9 cellular contexts compared by ENCODE assay signal in the genomic region with DNA sequence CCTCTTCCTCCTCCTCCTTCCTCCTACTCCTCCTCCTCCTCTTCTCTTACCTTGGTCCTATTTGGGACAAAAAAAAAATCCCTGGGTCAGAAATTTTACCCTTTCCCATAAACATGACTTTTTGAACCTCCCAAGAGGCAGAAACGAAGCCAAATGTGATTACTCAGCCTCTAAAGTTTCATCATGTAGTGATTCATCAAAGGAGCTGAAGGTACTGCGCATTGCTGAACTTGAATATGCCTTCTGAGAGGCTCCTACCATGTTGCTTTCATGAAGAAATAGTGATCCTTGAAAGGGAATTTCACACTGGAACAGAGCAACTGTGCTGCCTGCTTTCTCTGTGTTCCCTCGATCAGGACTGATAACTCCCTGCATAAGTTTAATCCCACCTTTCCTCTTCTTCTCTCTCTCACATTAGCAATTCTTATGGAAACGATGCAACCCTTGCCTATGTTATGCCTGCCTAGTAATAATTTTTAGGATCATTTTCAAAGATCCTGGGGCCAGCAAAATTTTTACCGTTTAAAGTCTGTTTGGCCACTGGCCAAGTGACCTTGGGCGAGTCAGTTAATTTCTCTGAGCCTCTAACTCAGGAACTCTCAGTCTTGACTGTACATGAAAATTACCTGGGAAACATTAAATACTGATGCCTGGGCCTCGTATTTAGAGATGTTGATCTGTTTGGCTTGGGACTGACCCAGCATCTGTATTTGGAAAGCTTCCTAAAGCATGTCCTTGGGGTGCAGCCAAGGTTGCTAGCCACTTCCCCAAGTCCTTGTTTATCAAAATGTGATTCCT.
A peak's percentile ranks its signal among the peaks of the same experiment; 100 is the strongest.
DNase-seq lines count a peak whose midpoint lies in the region; ATAC-seq and TF ChIP-seq lines count a peak whose summit lies in the region.
"Had no signal": no experiment of that assay in that cellular context is flagged by ENCODE, and none has a peak within 500 bp of the region (broad histone marks: within the 10 kb centered on the region; RNA-seq: fewer than 3 reads in every experiment).

No MANE protein-coding gene starts in this region.

- H3K9me3 Mint-ChIP-seq in CD14-positive monocyte, result peaks cover 0 to 1% (median 0%) of the 10 kb centered on the region in 7 donors

- no peak overlapping the region for H2AFZ ChIP-seq in OCI-LY7 (ENCODE audit: low read length)

- intact Hi-C loops in OCI-LY7 (cut with micrococcal nuclease; ENCODE audit: unreplicated experiment), result no loop called here
- intact Hi-C loops in CD14-positive monocyte (cut with micrococcal nuclease), result no loop called here

- TF ChIP-seq CTCF in AG09309 (IDR thresholded peaks at IDR 0.05; ENCODE audit: control insufficient read depth, insufficient read depth, low read depth, low read length, missing control alignments) (no peak), LNCaP clone FGC (IDR thresholded peaks at IDR 0.05; ENCODE audit: control insufficient read depth, extremely low read depth, insufficient read depth) (no peak), choroid plexus epithelial cell (conservative IDR thresholded peaks at IDR 0.05; ENCODE audit: low read depth, low read length) (no peak), OCI-LY7 (conservative IDR thresholded peaks at IDR 0.05; ENCODE audit: low read length) (no peak), CD14-positive monocyte (IDR thresholded peaks at IDR 0.05) (no peak)

- H3K9me3 ChIP-seq in OCI-LY7 (ENCODE audit: low read length), result no peaks in the 10 kb centered on the region

- no peak for ATAC-seq in GM19035 (IDR thresholded peaks at IDR 0.05; ENCODE audit: unreplicated experiment)

- no peak overlapping the region for H3K27ac Mint-ChIP-seq in CD14-positive monocyte

- H4K20me1 ChIP-seq in OCI-LY7 (ENCODE audit: insufficient read depth, low read length), result no peaks in the 10 kb centered on the region

- no TSS peak for BruUV-seq in OCI-LY7 (replicated peaks; lab: Mats Ljungman, UMichigan)

- H3K4me3 ChIP-seq in AG09309 (ENCODE audit: control insufficient read depth, low read depth, low read length) (no peak overlapping the region), LNCaP clone FGC (ENCODE audit: low read depth, low read length) (no peak overlapping the region), choroid plexus epithelial cell (ENCODE audit: low read depth, low read length) (no peak overlapping the region), OCI-LY7 (ENCODE audit: low read depth, low read length, poor library complexity, severe bottlenecking) (no peak overlapping the region)

- H3K4me2 ChIP-seq in OCI-LY7 (ENCODE audit: low read length), result no peak overlapping the region

- H3K36me3 Mint-ChIP-seq in CD14-positive monocyte, result no peaks in the 10 kb centered on the region

- CTCF ChIA-PET in OCI-LY7 (lab: Charles Lee; ENCODE audit: unreplicated experiment), result no interaction called here

- H3K4me1 Mint-ChIP-seq in CD14-positive monocyte, result peaks cover 2% of the 10 kb centered on the region

- no peaks in the 10 kb centered on the region for H3K79me2 ChIP-seq in OCI-LY7 (ENCODE audit: insufficient read depth, low read depth, low read length)

- H3K4me3 Mint-ChIP-seq in CD14-positive monocyte, result no peak overlapping the region

- peaks cover 15% of the 10 kb centered on the region for H3K4me1 ChIP-seq in OCI-LY7 (ENCODE audit: insufficient read depth, low read length, poor library complexity, severe bottlenecking)

- DNase-seq in AG09309 (ENCODE audit: low read depth) (peak; percentile 78), LNCaP clone FGC (ENCODE audit: low read depth) (peak; percentile 63), choroid plexus epithelial cell (ENCODE audit: low read depth) (peak; percentile 98), myocyte (ENCODE audit: low read depth) (peak; percentile 79), OCI-LY7 (ENCODE audit: low spot score) (no peak), CD14-positive monocyte (ENCODE audit: low spot score) (no peak), HuH-7.5 (ENCODE audit: low spot score) (no peak)
- DNase-seq: nucleus accumbens had no signal

- H3K27ac ChIP-seq in OCI-LY7 (ENCODE audit: low read depth, low read length, poor library complexity, severe bottlenecking), result no peak overlapping the region

- POLR2A ChIA-PET in OCI-LY7 (lab: Charles Lee), result no interaction called here

- H3K9me2 ChIP-seq in OCI-LY7 (ENCODE audit: insufficient read depth, low read length), result no peaks in the 10 kb centered on the region

- no peaks in the 10 kb centered on the region for H3K36me3 ChIP-seq in OCI-LY7 (ENCODE audit: insufficient read depth, low read length)

- peaks cover 0 to 1% (median under 1%) of the 10 kb centered on the region in 3 donors for H3K27me3 Mint-ChIP-seq in CD14-positive monocyte (ENCODE audit: low read depth in 3 of 3)

Comparison
In these comparisons a context has a peak if more than half of its experiments do, and no peak if none do; other contexts are left out.
1. DNase-seq: peak in AG09309 (single experiment), LNCaP clone FGC (single experiment), choroid plexus epithelial cell (single experiment) and myocyte (single experiment); none in OCI-LY7 (single experiment), CD14-positive monocyte (single experiment) and HuH-7.5 (single experiment).